Comparison of ENCODE assay signal across 24 cellular contexts in genomic region chr12:2768224-2768961, GRCh38. TPM values are rescaled to one million over a fixed set of nuclear protein-coding genes. Genes with fewer than 3 reads are reported as not detected.
A peak's percentile ranks its signal among the peaks of the same experiment; 100 is the strongest.
DNase-seq lines count a peak whose midpoint lies in the region; ATAC-seq, FAIRE-seq and TF ChIP-seq lines count a peak whose summit lies in the region.
"Had no signal": no experiment of that assay in that cellular context is flagged by ENCODE, and none has a peak within 500 bp of the region (broad histone marks: within the 10 kb centered on the region; RNA-seq: fewer than 3 reads in every experiment).

No MANE protein-coding gene starts in this region.

- no peaks in the 10 kb centered on the region for H3K79me2 ChIP-seq in HepG2 (ENCODE audit: insufficient read depth, low read length)
- no peaks in the 10 kb centered on the region for H3K79me2 ChIP-seq in GM12878 (ENCODE audit: control insufficient read depth, insufficient read depth, low read length)

- CTCF ChIA-PET in HepG2 (lab: Yijun Ruan, JAX; ENCODE audit: low intra/inter-chr PET ratio, low total read pairs) (no interaction called here), GM12878 (lab: Yijun Ruan, JAX) (no interaction called here)

- no peak overlapping the region for H2BK12ac ChIP-seq in neuronal stem cell (ENCODE audit: low read length)

- no peak overlapping the region for H3K4me2 ChIP-seq in HepG2 (ENCODE audit: low read depth, low read length)
- H3K4me2 ChIP-seq in GM12878 (ENCODE audit: control insufficient read depth, insufficient read depth), result no peak overlapping the region
- no peak overlapping the region for H3K4me2 ChIP-seq in neuronal stem cell (ENCODE audit: insufficient read depth, low read length, poor library complexity, severe bottlenecking)
- H3K4me2 ChIP-seq: BLaER1 treated with 17β-estradiol and CSF1 and Interleukin-3, amounts not matched to agents 10 nM and 100 nM; KMS-11 had no signal

- H3K36me3 ChIP-seq in HepG2 (replicated peaks in 1 of 2; ENCODE audit: control insufficient read depth in 1 of 2, insufficient read depth in 2 of 2, low read length in 2 of 2) (no peaks in the 10 kb centered on the region), right lobe of liver (no peaks in the 10 kb centered on the region), GM12878 (ENCODE audit: control insufficient read depth in 2 of 2, insufficient read depth in 2 of 2, low read length in 1 of 2) (no peaks in the 10 kb centered on the region), neuronal stem cell (replicated peaks in 1 of 2; ENCODE audit: control insufficient read depth in 2 of 2, insufficient read depth in 2 of 2, low read length in 2 of 2) (no peaks in the 10 kb centered on the region), esophagus muscularis mucosa (no peaks in the 10 kb centered on the region)
- H3K36me3 ChIP-seq: BLaER1 treated with 17β-estradiol and CSF1 and Interleukin-3, amounts not matched to agents 10 nM and 100 nM; SJSA1 had no signal

- no peak for TF ChIP-seq EP300 in HepG2 (IDR thresholded peaks at IDR 0.05; ENCODE audit: low read depth in 2 of 2, low read length in 2 of 2)
- TF ChIP-seq EP300 in HepG2 (CRISPR knock-in tag; IDR thresholded peaks at IDR 0.05; ENCODE audit: borderline replicate concordance), result no peak
- no peak for TF ChIP-seq EP300 in GM12878 (IDR thresholded peaks at IDR 0.05; ENCODE audit: borderline replicate concordance in 1 of 2, control insufficient read depth in 1 of 2, low read depth in 2 of 2, low read length in 2 of 2)
- no peak for TF ChIP-seq EP300 in esophagus muscularis mucosa (IDR thresholded peaks at IDR 0.05)

- peak overlapping the region; percentile 5 for H4K91ac ChIP-seq in neuronal stem cell (ENCODE audit: low read depth, low read length, poor library complexity)

- FAIRE-seq in HepG2 (lab: Jason Lieb, UNC), result no peak
- FAIRE-seq in GM12878 (lab: Jason Lieb, UNC), result peak; percentile 93
- FAIRE-seq: A204.1, D721Med, GM12892, GM19239, H54 had no signal

- H3K9ac ChIP-seq in HepG2 (ENCODE audit: insufficient read depth, low read depth, low read length) (no peak overlapping the region), GM12878 (ENCODE audit: control insufficient read depth, insufficient read depth, low read length) (no peak overlapping the region), neuronal stem cell (ENCODE audit: low read depth, low read length, poor library complexity) (no peak overlapping the region)
- H3K9ac ChIP-seq: BLaER1 treated with 17β-estradiol and CSF1 and Interleukin-3, amounts not matched to agents 10 nM and 100 nM; KMS-11 had no signal

- H4K8ac ChIP-seq in neuronal stem cell (ENCODE audit: low read depth, low read length), result no peak overlapping the region

- peak overlapping the region; percentile 11 for H3K14ac ChIP-seq in neuronal stem cell (ENCODE audit: low read length)

- no peaks in the 10 kb centered on the region for H3K9me3 ChIP-seq in HepG2 (ENCODE audit: low read length)
- H3K9me3 ChIP-seq in right lobe of liver, result no peaks in the 10 kb centered on the region
- H3K9me3 ChIP-seq in GM12878 (replicated peaks; ENCODE audit: control insufficient read depth, insufficient read depth, low read length), result no peaks in the 10 kb centered on the region
- H3K9me3 ChIP-seq in neuronal stem cell (replicated peaks in 1 of 2; ENCODE audit: control insufficient read depth in 2 of 2, insufficient read depth in 1 of 2, low read depth in 1 of 2, low read length in 2 of 2), result no peaks in the 10 kb centered on the region
- H3K9me3 ChIP-seq in esophagus muscularis mucosa, result no peaks in the 10 kb centered on the region
- H3K9me3 ChIP-seq: SJSA1 had no signal

- no peak overlapping the region for H2AFZ ChIP-seq in HepG2 (ENCODE audit: low read length)
- no peak overlapping the region for H2AFZ ChIP-seq in GM12878 (ENCODE audit: control insufficient read depth, low read depth, low read length)
- no peak overlapping the region for H2AFZ ChIP-seq in neuronal stem cell (ENCODE audit: low read length)

- SMC1A ChIA-PET in GM12878 (lab: Charles Lee; ENCODE audit: uncharacterized antibody, unreplicated experiment), result no interaction called here

- 17% methylated on average over 9 of the region's 10 CpGs for WGBS in HepG2 (ENCODE audit: low lambda C conversion rate)
- 32% methylated on average over 3 of the region's 10 CpGs for WGBS in right lobe of liver (ENCODE audit: insufficient coverage, low coverage, low lambda C conversion rate, missing lambda C conversion rate)
- 25% methylated on average over 10 of the region's 10 CpGs for WGBS in GM12878 (ENCODE audit: insufficient coverage, insufficient replicate concordance, low lambda C conversion rate, missing lambda C conversion rate)
- no CpG with 5 or more reads among the region's 10 CpGs for WGBS in neuronal stem cell (ENCODE audit: extremely low coverage in 2 of 2, insufficient read length in 2 of 2, insufficient replicate concordance in 1 of 2), 2 donors
- 72% methylated on average over 10 of the region's 10 CpGs for WGBS in esophagus muscularis mucosa

- no peak for ATAC-seq in HepG2
- ATAC-seq in right lobe of liver, result no peak
- peak; percentile 23; the same call in 1 of the 3 replicates for ATAC-seq in GM12878

- intact Hi-C loops in HepG2 (cut with micrococcal nuclease; ENCODE audit: unreplicated experiment) (no loop called here), right lobe of liver (cut with DNase I) (no loop called here), GM12878 (cut with micrococcal nuclease; ENCODE audit: unreplicated experiment) (no loop called here), esophagus muscularis mucosa (cut with DNase I) (no loop called here)

- POLR2A ChIA-PET in HepG2 (lab: Yijun Ruan, JAX), result no interaction called here
- POLR2A ChIA-PET in GM12878 (lab: Charles Lee), result no interaction called here

- no peak for TF ChIP-seq RAD21 in HepG2 (CRISPR knock-in tag; IDR thresholded peaks at IDR 0.05)
- TF ChIP-seq RAD21 in GM12878 (IDR thresholded peaks at IDR 0.05; ENCODE audit: insufficient read depth, low read depth, low read length), result no peak

- RAD21 ChIA-PET in GM12878 (lab: Charles Lee; ENCODE audit: unreplicated experiment), result no interaction called here

- H3K4me1 ChIP-seq in HepG2 (ENCODE audit: insufficient read depth, low read length) (no peaks in the 10 kb centered on the region), right lobe of liver (peaks cover 0 to 20% (median 9%) of the 10 kb centered on the region in 4 donors), GM12878 (ENCODE audit: control insufficient read depth, insufficient read depth, low read length) (no peaks in the 10 kb centered on the region), neuronal stem cell (ENCODE audit: control insufficient read depth in 2 of 2, insufficient read depth in 1 of 2, low read depth in 1 of 2, low read length in 2 of 2) (peaks cover 0 to 5% of the 10 kb centered on the region in 2 donors), esophagus muscularis mucosa (no peaks in the 10 kb centered on the region)
- H3K4me1 ChIP-seq: BLaER1 treated with 17β-estradiol and CSF1 and Interleukin-3, amounts not matched to agents 10 nM and 100 nM; SJSA1 had no signal

- no peak for TF ChIP-seq POLR2A in HepG2 (IDR thresholded peaks at IDR 0.05; ENCODE audit: insufficient read depth in 1 of 2, low read depth in 2 of 2, low read length in 2 of 2)
- no peak for TF ChIP-seq POLR2A in right lobe of liver (IDR thresholded peaks at IDR 0.05)
- no peak for TF ChIP-seq POLR2A in GM12878 (IDR thresholded peaks at IDR 0.05; ENCODE audit: low read depth, low read length)
- no peak for TF ChIP-seq POLR2A in esophagus muscularis mucosa (IDR thresholded peaks at IDR 0.05; ENCODE audit: low read depth)

- TF ChIP-seq CTCF in HepG2 (CRISPR knock-in tag; IDR thresholded peaks at IDR 0.05) (no peak), right lobe of liver (IDR thresholded peaks at IDR 0.05) (no peak), GM12878 (IDR thresholded peaks at IDR 0.05 in 2 of 3, conservative IDR thresholded peaks at IDR 0.05 in 1 of 3; ENCODE audit: control insufficient read depth in 2 of 3, extremely low read depth in 1 of 3, insufficient read depth in 1 of 3, low read depth in 3 of 3, low read length in 3 of 3) (no peak), esophagus muscularis mucosa (IDR thresholded peaks at IDR 0.05) (no peak)

- no peak overlapping the region for H3K4ac ChIP-seq in neuronal stem cell (ENCODE audit: low read length)

- H2AK5ac ChIP-seq in neuronal stem cell (ENCODE audit: low read depth, low read length), result peak overlapping the region; percentile 32

- in situ Hi-C loops in HepG2 (cut with HindIII; ENCODE audit: extremely low pct_ligation_motif_present, low pct_unique_long_range_greater_than_20kb), result no loop called here
- in situ Hi-C loops in GM12878 (cut with MboI), result no loop called here

- no peaks in the 10 kb centered on the region for H3K79me1 ChIP-seq in neuronal stem cell (ENCODE audit: low read depth, low read length)

- peaks cover 5 to 31% of the 10 kb centered on the region in 2 experiments for H3K27me3 ChIP-seq in HepG2 (ENCODE audit: control insufficient read depth in 1 of 2, insufficient read depth in 2 of 2, low read length in 2 of 2)
- H3K27me3 ChIP-seq in right lobe of liver, result no peaks in the 10 kb centered on the region
- H3K27me3 ChIP-seq in GM12878 (replicated peaks in 1 of 2; ENCODE audit: control insufficient read depth in 2 of 2, insufficient read depth in 2 of 2, low read length in 1 of 2), result peaks cover 0 to 3% of the 10 kb centered on the region in 2 experiments
- H3K27me3 ChIP-seq in neuronal stem cell (ENCODE audit: control insufficient read depth in 3 of 3, insufficient read depth in 3 of 3, low read depth in 1 of 3, low read length in 3 of 3), result peaks cover 0 to 18% (median 2%) of the 10 kb centered on the region in 3 experiments
- no peaks in the 10 kb centered on the region for H3K27me3 ChIP-seq in esophagus muscularis mucosa
- H3K27me3 ChIP-seq: BLaER1 treated with 17β-estradiol and CSF1 and Interleukin-3, amounts not matched to agents 10 nM and 100 nM had no signal

- no peak overlapping the region for H2BK5ac ChIP-seq in neuronal stem cell (ENCODE audit: low read length)

- H3K27ac ChIP-seq in HepG2 (ENCODE audit: extremely low read length, insufficient read depth, low read length) (no peak overlapping the region), right lobe of liver (no peak overlapping the region), GM12878 (ENCODE audit: control insufficient read depth, insufficient read depth) (no peak overlapping the region), neuronal stem cell (replicated peaks; ENCODE audit: low read length) (no peak overlapping the region), esophagus muscularis mucosa (replicated peaks in 1 of 4) (no peak overlapping the region)
- H3K27ac ChIP-seq: BLaER1 treated with 17β-estradiol and CSF1 and Interleukin-3, amounts not matched to agents 10 nM and 100 nM; KMS-11; SJSA1 had no signal

- peak overlapping the region; percentile 58 for H3K23ac ChIP-seq in neuronal stem cell (ENCODE audit: low read depth, low read length, poor library complexity)

- no TSS peak for BruUV-seq in HepG2 (replicated peaks; lab: Mats Ljungman, UMichigan)
- BruUV-seq in GM12878 (replicated peaks; lab: Mats Ljungman, UMichigan), result no TSS peak

- H3K4me3 ChIP-seq in HepG2 (replicated peaks in 1 of 3; ENCODE audit: insufficient read depth in 1 of 3, low read depth in 2 of 3, low read length in 3 of 3) (no peak overlapping the region), right lobe of liver (no peak overlapping the region), GM12878 (no peak overlapping the region), neuronal stem cell (ENCODE audit: low read length in 2 of 2) (no peak overlapping the region), esophagus muscularis mucosa (no peak overlapping the region)
- H3K4me3 ChIP-seq: BLaER1 treated with 17β-estradiol and CSF1 and Interleukin-3, amounts not matched to agents 10 nM and 100 nM; SJSA1 had no signal

- no peak overlapping the region for H3K18ac ChIP-seq in neuronal stem cell (ENCODE audit: low read length)

- no peak overlapping the region for H2BK15ac ChIP-seq in neuronal stem cell (ENCODE audit: low read length)

- no peak for DNase-seq in HepG2 (ENCODE audit: low spot score)
- DNase-seq in right lobe of liver, result no peak
- DNase-seq in GM12878 (ENCODE audit: low read depth, low spot score), result no peak
- no peak for DNase-seq in neuronal stem cell (ENCODE audit: low spot score)
- DNase-seq in cortex of kidney (lab: John Stamatoyannopoulos, UW), result no peak
- DNase-seq in DMS53 (lab: John Stamatoyannopoulos, UW), result no peak
- no peak for DNase-seq in esophagus muscularis mucosa (ENCODE audit: extremely low spot score)
- DNase-seq: CD4-positive, alpha-beta T cell; MM.1S; NCI-H1417; NCI-H1694; NCI-H2029 treated with DMSO at 0.1 percent for 48 hours; NCI-H2227 treated with DMSO at 0.1 percent for 48 hours; NCI-H526 treated with DMSO at 0.1 percent for 48 hours; Right ventricle myocardium superior; RPMI8226 had no signal

- H2BK120ac ChIP-seq in neuronal stem cell (ENCODE audit: low read depth, low read length), result no peak overlapping the region

- H4K20me1 ChIP-seq in HepG2 (ENCODE audit: insufficient read depth, low read length) (no peaks in the 10 kb centered on the region), GM12878 (ENCODE audit: control insufficient read depth, insufficient read depth) (no peaks in the 10 kb centered on the region; the same call in 1 of the 2 replicates)

RNA-seq across cellular contexts. Expression of gene FKBP4, which starts 26.4 kb away (rescaled TPM):
- 66.1 and 76.3 TPM in 2 replicates for total RNA-seq in HepG2 (2016; rRNA removed; fragmentation: Illumina TruSeq; extraction: Trizol)
- total RNA-seq in HepG2 (2016; cell fraction: cytosol; rRNA removed; fragmentation: Illumina TruSeq; extraction: Trizol; ENCODE audit: low read depth), result 13.5 and 13.7 TPM in 2 replicates
- total RNA-seq in HepG2 (2016; cell fraction: insoluble cytoplasmic fraction; rRNA removed; fragmentation: Illumina TruSeq; extraction: Trizol), result 68.8 and 76.9 TPM in 2 replicates
- 26.7 and 27.9 TPM in 2 replicates for total RNA-seq in HepG2 (2016; cell fraction: membrane; rRNA removed; fragmentation: Illumina TruSeq; extraction: Trizol)
- total RNA-seq in HepG2 (2016; cell fraction: nucleus; rRNA removed; fragmentation: Illumina TruSeq; extraction: Trizol), result 36.1 and 39.5 TPM in 2 replicates
- polyA plus RNA-seq in HepG2 (2011; rRNA removed), result 25.7 and 29.6 TPM in 2 replicates
- polyA plus RNA-seq in HepG2 (2011; cell fraction: cytosol; rRNA removed), result 25.3 and 30.2 TPM in 2 replicates
- 27.1 and 32.0 TPM in 2 replicates for polyA plus RNA-seq in HepG2 (2011; cell fraction: nucleus; rRNA removed)
- 47.4 and 61.8 TPM in 2 replicates for polyA plus RNA-seq in HepG2 (2012)
- polyA plus RNA-seq in HepG2 (2016; cell fraction: cytosol; fragmentation: Illumina TruSeq; extraction: Trizol; ENCODE audit: low read depth), result 10.6 TPM in 2 replicates
- 78.0 and 86.0 TPM in 2 replicates for polyA plus RNA-seq in HepG2 (2016; cell fraction: insoluble cytoplasmic fraction; fragmentation: Illumina TruSeq; extraction: Trizol; ENCODE audit: low read depth)
- 15.7 and 16.7 TPM in 2 replicates for polyA plus RNA-seq in HepG2 (2016; cell fraction: membrane; fragmentation: Illumina TruSeq; extraction: Trizol; ENCODE audit: low read depth)
- 50.3 and 52.7 TPM in 2 replicates for polyA plus RNA-seq in HepG2 (2016; cell fraction: nucleus; fragmentation: Illumina TruSeq; extraction: Trizol; ENCODE audit: insufficient read depth, low read depth)
- 40.3 and 144 TPM in 2 replicates for polyA minus RNA-seq in HepG2 (2011; rRNA and poly(A)+ RNA removed; ENCODE audit: low replicate concordance)
- 26.7 and 28.6 TPM in 2 replicates for polyA minus RNA-seq in HepG2 (2011; cell fraction: cytosol; rRNA and poly(A)+ RNA removed)
- polyA minus RNA-seq in HepG2 (2011; cell fraction: nucleus; rRNA and poly(A)+ RNA removed), result 30.3 and 49.1 TPM in 2 replicates
- total RNA-seq in right lobe of liver, result 100 to 1,000 TPM in 1 of 6 experiments, 10 to 100 TPM in 5; 27.0 to 124 (median 48.4) TPM
- total RNA-seq in GM12878 (2013; cell fraction: nucleolus; rRNA removed), result 53.7 and 58.2 TPM in 2 replicates
- total RNA-seq in GM12878 (2014; rRNA removed), result 40.1 and 43.2 TPM in 2 replicates
- 44.1 and 45.0 TPM in 2 replicates for total RNA-seq in GM12878 (2014; rRNA removed; fragmentation: Illumina TruSeq; extraction: Trizol)
- total RNA-seq in GM12878 (2021), result 77.0 and 77.7 TPM in 2 replicates
- polyA plus RNA-seq in GM12878 (2011; ENCODE audit: low read depth), result 19.4 TPM
- polyA plus RNA-seq in GM12878 (2011; rRNA removed), result 39.6 and 42.8 TPM in 2 replicates
- polyA plus RNA-seq in GM12878 (2011; cell fraction: cytosol; rRNA removed), result 34.3 and 36.3 TPM in 2 replicates
- polyA plus RNA-seq in GM12878 (2011; cell fraction: nucleus; rRNA removed), result 61.7 and 63.9 TPM in 2 replicates
- polyA plus RNA-seq in GM12878 (2012), result 34.9 and 36.0 TPM in 2 replicates
- 51.5 and 55.8 TPM in 2 replicates for polyA plus RNA-seq in GM12878 (2014; fragmentation: Illumina TruSeq; extraction: Trizol)
- 10 to 100 TPM in 1 of 2 experiments, 1 to 10 TPM in 1; 8.9 to 15.4 TPM for polyA plus RNA-seq in GM12878 (2014; fragmentation: Nextera tagmentation; extraction: Ambion mirVana)
- polyA plus RNA-seq in GM12878 (2014; rRNA removed), result 45.9 and 46.0 TPM in 2 replicates
- 10 to 100 TPM; 89.1 to 90.0 TPM for polyA plus RNA-seq in GM12878 (2016; fragmentation: Nextera tagmentation; extraction: Ambion mirVana)
- polyA minus RNA-seq in GM12878 (2011; rRNA and poly(A)+ RNA removed), result 38.4 and 42.1 TPM in 2 replicates
- 15.1 and 15.5 TPM in 2 replicates for polyA minus RNA-seq in GM12878 (2011; cell fraction: cytosol; rRNA and poly(A)+ RNA removed)
- 28.2 and 51.0 TPM in 2 replicates for polyA minus RNA-seq in GM12878 (2011; cell fraction: nucleus; rRNA and poly(A)+ RNA removed)
- 49.0 TPM for polyA plus RNA-seq in neuronal stem cell (2013, experiment 1 of 2)
- 45.6 TPM for polyA plus RNA-seq in neuronal stem cell (2013, experiment 2 of 2)
- total RNA-seq in esophagus muscularis mucosa, result 10 to 100 TPM; 28.7 to 53.3 (median 36.7) TPM

RNA-seq across cellular contexts. Expression of gene ITFG2, which starts 44.1 kb away (rescaled TPM):
- total RNA-seq in HepG2 (2016; rRNA removed; fragmentation: Illumina TruSeq; extraction: Trizol), result 8.9 and 15.5 TPM in 2 replicates
- total RNA-seq in HepG2 (2016; cell fraction: cytosol; rRNA removed; fragmentation: Illumina TruSeq; extraction: Trizol; ENCODE audit: low read depth), result 20.0 and 20.3 TPM in 2 replicates
- total RNA-seq in HepG2 (2016; cell fraction: insoluble cytoplasmic fraction; rRNA removed; fragmentation: Illumina TruSeq; extraction: Trizol), result 7.9 and 16.4 TPM in 2 replicates
- total RNA-seq in HepG2 (2016; cell fraction: membrane; rRNA removed; fragmentation: Illumina TruSeq; extraction: Trizol), result 10.7 and 12.0 TPM in 2 replicates
- total RNA-seq in HepG2 (2016; cell fraction: nucleus; rRNA removed; fragmentation: Illumina TruSeq; extraction: Trizol), result 31.2 and 38.8 TPM in 2 replicates
- 12.5 and 14.8 TPM in 2 replicates for polyA plus RNA-seq in HepG2 (2011; rRNA removed)
- 4.1 and 7.2 TPM in 2 replicates for polyA plus RNA-seq in HepG2 (2011; cell fraction: cytosol; rRNA removed)
- polyA plus RNA-seq in HepG2 (2011; cell fraction: nucleus; rRNA removed), result 41.4 and 42.8 TPM in 2 replicates
- polyA plus RNA-seq in HepG2 (2012), result 11.5 and 16.2 TPM in 2 replicates
- polyA plus RNA-seq in HepG2 (2016; cell fraction: cytosol; fragmentation: Illumina TruSeq; extraction: Trizol; ENCODE audit: low read depth), result 2.4 and 2.5 TPM in 2 replicates
- polyA plus RNA-seq in HepG2 (2016; cell fraction: insoluble cytoplasmic fraction; fragmentation: Illumina TruSeq; extraction: Trizol; ENCODE audit: low read depth), result 7.9 TPM in 2 replicates
- polyA plus RNA-seq in HepG2 (2016; cell fraction: membrane; fragmentation: Illumina TruSeq; extraction: Trizol; ENCODE audit: low read depth), result 3.1 and 4.4 TPM in 2 replicates
- polyA plus RNA-seq in HepG2 (2016; cell fraction: nucleus; fragmentation: Illumina TruSeq; extraction: Trizol; ENCODE audit: insufficient read depth, low read depth), result 63.9 and 69.9 TPM in 2 replicates
- polyA minus RNA-seq in HepG2 (2011; rRNA and poly(A)+ RNA removed; ENCODE audit: low replicate concordance), result 49.0 and 83.1 TPM in 2 replicates
- 9.7 and 14.4 TPM in 2 replicates for polyA minus RNA-seq in HepG2 (2011; cell fraction: cytosol; rRNA and poly(A)+ RNA removed)
- 66.3 and 69.5 TPM in 2 replicates for polyA minus RNA-seq in HepG2 (2011; cell fraction: nucleus; rRNA and poly(A)+ RNA removed)
- total RNA-seq in right lobe of liver, result 10 to 100 TPM; 11.3 to 20.5 (median 14.4) TPM
- total RNA-seq in GM12878 (2013; cell fraction: nucleolus; rRNA removed), result 120 and 142 TPM in 2 replicates
- total RNA-seq in GM12878 (2014; rRNA removed), result 25.4 and 31.5 TPM in 2 replicates
- 21.2 and 21.5 TPM in 2 replicates for total RNA-seq in GM12878 (2014; rRNA removed; fragmentation: Illumina TruSeq; extraction: Trizol)
- total RNA-seq in GM12878 (2021), result 20.0 and 24.2 TPM in 2 replicates
- 15.9 TPM for polyA plus RNA-seq in GM12878 (2011; ENCODE audit: low read depth)
- polyA plus RNA-seq in GM12878 (2011; rRNA removed), result 17.0 and 22.2 TPM in 2 replicates
- polyA plus RNA-seq in GM12878 (2011; cell fraction: cytosol; rRNA removed), result 26.0 and 27.4 TPM in 2 replicates
- 46.4 and 65.4 TPM in 2 replicates for polyA plus RNA-seq in GM12878 (2011; cell fraction: nucleus; rRNA removed)
- 22.0 and 36.7 TPM in 2 replicates for polyA plus RNA-seq in GM12878 (2012)
- 24.3 and 27.7 TPM in 2 replicates for polyA plus RNA-seq in GM12878 (2014; fragmentation: Illumina TruSeq; extraction: Trizol)
- 10 to 100 TPM; 23.1 to 28.5 TPM for polyA plus RNA-seq in GM12878 (2014; fragmentation: Nextera tagmentation; extraction: Ambion mirVana)
- polyA plus RNA-seq in GM12878 (2014; rRNA removed), result 22.2 and 30.8 TPM in 2 replicates
- polyA plus RNA-seq in GM12878 (2016; fragmentation: Nextera tagmentation; extraction: Ambion mirVana), result 10 to 100 TPM; 38.0 to 39.5 TPM
- 41.8 and 42.3 TPM in 2 replicates for polyA minus RNA-seq in GM12878 (2011; rRNA and poly(A)+ RNA removed)
- 9.1 and 15.6 TPM in 2 replicates for polyA minus RNA-seq in GM12878 (2011; cell fraction: cytosol; rRNA and poly(A)+ RNA removed)
- polyA minus RNA-seq in GM12878 (2011; cell fraction: nucleus; rRNA and poly(A)+ RNA removed), result 27.6 and 56.8 TPM in 2 replicates
- polyA plus RNA-seq in neuronal stem cell (2013, experiment 1 of 2), result 9.9 TPM
- polyA plus RNA-seq in neuronal stem cell (2013, experiment 2 of 2), result 10.7 TPM
- 10 to 100 TPM; 13.6 to 26.2 (median 21.8) TPM for total RNA-seq in esophagus muscularis mucosa
